1 cellular context compared by ENCODE assay signal in the genomic region with DNA sequence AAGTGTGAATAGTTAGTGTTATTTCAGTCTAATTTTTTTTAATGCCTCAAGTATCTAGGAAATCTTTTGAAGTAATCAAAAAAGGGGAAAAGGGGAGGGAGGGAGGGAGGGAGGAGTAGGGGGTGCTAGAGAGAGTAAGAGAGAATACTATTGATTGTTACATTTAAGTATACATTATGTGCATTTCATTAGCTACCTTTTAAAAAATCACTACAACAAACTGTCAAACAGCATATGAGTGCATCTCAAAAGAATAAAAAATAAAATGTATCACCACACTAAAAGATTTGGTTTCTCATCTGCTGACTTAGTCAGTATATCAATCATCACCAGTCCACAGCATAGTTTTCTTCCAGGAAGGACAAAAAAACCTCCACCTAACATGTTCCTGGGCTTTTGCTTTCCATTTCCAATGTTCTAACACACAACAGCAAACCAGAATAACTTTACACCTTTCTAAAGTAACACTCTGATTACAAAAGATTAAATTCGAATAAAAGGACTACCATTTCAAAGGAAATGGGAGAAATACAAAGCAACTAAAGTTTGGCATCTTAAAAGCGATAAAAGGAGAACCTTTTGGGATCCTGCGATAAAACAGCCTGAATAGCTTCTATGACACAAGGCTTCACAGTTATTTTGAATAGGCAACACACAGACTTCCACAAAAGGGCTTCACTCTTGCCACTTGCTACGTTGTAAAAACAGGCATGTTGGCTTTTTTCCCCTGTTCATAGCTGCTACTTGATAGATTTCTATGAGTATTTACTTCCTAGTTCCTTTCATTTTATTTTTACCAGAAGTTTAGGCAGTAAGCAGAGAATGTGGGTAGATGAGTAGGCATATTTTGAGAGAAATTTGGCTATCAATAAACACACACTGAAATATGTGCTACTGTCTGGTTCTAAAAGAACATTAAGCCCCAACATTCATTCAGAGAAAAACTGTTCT.
TF ChIP-seq lines count a peak whose summit lies in the region.

No MANE protein-coding gene starts in this region.

TF ChIP-seq in endothelial cell of umbilical vein, 7 proteins besides CTCF, POLR2A, EP300 and RAD21 (continued from another document):
- TF ChIP-seq POLR2AphosphoS5 (IDR thresholded peaks at IDR 0.05; ENCODE audit: insufficient read depth, low read depth, low read length), result no peak
- no peak for TF ChIP-seq MYC (IDR thresholded peaks at IDR 0.05; ENCODE audit: low read depth, low read length)
- TF ChIP-seq FOS (IDR thresholded peaks at IDR 0.05; ENCODE audit: borderline replicate concordance, insufficient read depth, low read length), result no peak
- no peak for TF ChIP-seq EZH2 (IDR thresholded peaks at IDR 0.05; ENCODE audit: borderline replicate concordance, low read depth, low read length, severe bottlenecking)
- TF ChIP-seq, protein P1, sequence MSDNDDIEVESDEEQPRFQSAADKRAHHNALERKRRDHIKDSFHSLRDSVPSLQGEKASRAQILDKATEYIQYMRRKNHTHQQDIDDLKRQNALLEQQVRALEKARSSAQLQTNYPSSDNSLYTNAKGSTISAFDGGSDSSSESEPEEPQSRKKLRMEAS (IDR thresholded peaks at IDR 0.05; ENCODE audit: insufficient read depth, insufficient read length), result no peak
